ENCODE assay signal across 19 cellular contexts in the genomic region with DNA sequence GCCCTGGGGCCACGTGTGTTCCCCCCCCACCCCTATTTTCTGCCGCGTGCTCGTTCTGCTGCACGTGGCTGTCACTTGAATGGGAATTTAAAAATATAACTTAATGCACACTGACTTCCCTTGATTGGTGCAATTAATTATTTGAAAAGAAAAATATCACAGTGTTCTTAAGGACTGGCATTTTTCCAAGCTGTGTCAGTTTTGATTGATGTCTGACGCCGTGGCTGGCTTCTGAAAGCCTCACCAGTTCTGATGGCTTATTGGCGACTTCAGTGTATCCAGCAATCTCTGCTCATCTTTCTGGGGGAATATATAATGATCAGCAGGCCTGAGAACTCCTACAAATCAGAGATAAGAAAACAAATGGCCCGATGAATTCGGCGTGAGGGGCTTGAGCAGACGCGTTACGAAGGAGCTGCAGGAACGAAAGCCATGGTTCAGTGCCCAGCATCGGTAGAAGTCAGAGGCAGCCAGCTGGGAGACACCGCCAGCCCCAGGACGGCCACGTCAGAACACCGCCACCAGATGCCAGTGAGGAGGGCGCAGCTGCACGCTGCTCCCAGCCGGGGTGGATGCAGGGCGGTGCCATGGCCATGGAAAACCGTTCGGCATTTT.
DNase-seq lines count a peak whose midpoint lies in the region; ATAC-seq and TF ChIP-seq lines count a peak whose summit lies in the region.
"Had no signal": no experiment of that assay in that cellular context is flagged by ENCODE, and none has a peak within 500 bp of the region (broad histone marks: within the 10 kb centered on the region; RNA-seq: fewer than 3 reads in every experiment).

No MANE protein-coding gene starts in this region.

- no peak overlapping the region for H3K4me3 Mint-ChIP-seq in progenitor cell of endocrine pancreas (ENCODE audit: low read depth)
- H3K4me3 Mint-ChIP-seq in activated T-cell treated with anti-CD3 and anti-CD28 coated beads, Interleukin-2, amount 50 U/mL, for 24 hours, result no peak overlapping the region
- H3K4me3 Mint-ChIP-seq: activated naive CD8-positive, alpha-beta T cell treated with anti-CD3 and anti-CD28 coated beads, Interleukin-2, amount 50 U/mL, for 24 hours; activated T-helper 17 cell treated with anti-CD3 and anti-CD28 coated beads, Interleukin-2, amount 50 U/mL, for 72 hours; B cell; dendritic cell treated with granulocyte-macrophage colony-stimulating factor and Interleukin-4, amounts not matched to agents 40 ng/mL and 50 ng/mL, for 4 days had no signal

- intact Hi-C loops in dorsolateral prefrontal cortex (cut with DNase I), result no loop called here

- H3K27me3 ChIP-seq in dorsolateral prefrontal cortex, result no peaks in the 10 kb centered on the region
- H3K27me3 ChIP-seq: ovary, vagina had no signal

- peak overlapping the region in 42 of 59 donors; percentile 1 to 85 (median 66) for H3K27ac ChIP-seq in dorsolateral prefrontal cortex
- H3K27ac ChIP-seq: epithelial cell of prostate, KMS-11, ovary, vagina had no signal

- H3K27ac Mint-ChIP-seq in progenitor cell of endocrine pancreas, result peak overlapping the region; percentile 91
- H3K27ac Mint-ChIP-seq in activated T-cell treated with anti-CD3 and anti-CD28 coated beads, Interleukin-2, amount 50 U/mL, for 24 hours, result no peak overlapping the region
- H3K27ac Mint-ChIP-seq: activated naive CD8-positive, alpha-beta T cell treated with anti-CD3 and anti-CD28 coated beads, Interleukin-2, amount 50 U/mL, for 24 hours; activated T-helper 17 cell treated with anti-CD3 and anti-CD28 coated beads, Interleukin-2, amount 50 U/mL, for 72 hours; B cell; dendritic cell treated with granulocyte-macrophage colony-stimulating factor and Interleukin-4, amounts not matched to agents 40 ng/mL and 50 ng/mL, for 4 days had no signal

- H3K36me3 Mint-ChIP-seq in progenitor cell of endocrine pancreas (ENCODE audit: insufficient read depth), result peaks cover 12% of the 10 kb centered on the region
- H3K36me3 Mint-ChIP-seq in activated T-cell treated with anti-CD3 and anti-CD28 coated beads, Interleukin-2, amount 50 U/mL, for 24 hours (ENCODE audit: low read depth), result peaks cover 52% of the 10 kb centered on the region

- peak overlapping the region in 5 of 59 donors; percentile 3 to 16 (median 5) for H3K4me3 ChIP-seq in dorsolateral prefrontal cortex
- H3K4me3 ChIP-seq: ovary, vagina had no signal

- TF ChIP-seq CTCF in dorsolateral prefrontal cortex (IDR thresholded peaks at IDR 0.05 in 54 of 56, conservative IDR thresholded peaks at IDR 0.05 in 2 of 56; ENCODE audit: low read depth in 1 of 56, partially characterized antibody in 56 of 56) (peak in 3 of 56 donors; percentile 9 to 26 (median 18)), progenitor cell of endocrine pancreas (IDR thresholded peaks at IDR 0.05; ENCODE audit: unreplicated experiment) (no peak)

- no peak for ATAC-seq in HG02588 (IDR thresholded peaks at IDR 0.05; ENCODE audit: unreplicated experiment)
- ATAC-seq: activated naive CD8-positive, alpha-beta T cell treated with anti-CD3 and anti-CD28 coated beads, Interleukin-2, amount 50 U/mL, for 24 hours; activated T-helper 17 cell treated with anti-CD3 and anti-CD28 coated beads, Interleukin-2, amount 50 U/mL, for 72 hours had no signal

- H3K4me1 Mint-ChIP-seq in progenitor cell of endocrine pancreas (ENCODE audit: low read depth), result peaks cover 13% of the 10 kb centered on the region
- H3K4me1 Mint-ChIP-seq in activated T-cell treated with anti-CD3 and anti-CD28 coated beads, Interleukin-2, amount 50 U/mL, for 24 hours (ENCODE audit: low read depth), result peaks cover 3% of the 10 kb centered on the region
- H3K4me1 Mint-ChIP-seq: activated T-helper 17 cell treated with anti-CD3 and anti-CD28 coated beads, Interleukin-2, amount 50 U/mL, for 72 hours had no signal

- peak in 2 of 3 experiments; percentile 93 to 97 for DNase-seq in NCI-H1417 (lab: John Stamatoyannopoulos, UW)
- peak; percentile 61 to 75 for DNase-seq in NCI-H446 (lab: John Stamatoyannopoulos, UW)
- DNase-seq in dorsolateral prefrontal cortex, result peak in 3 of 10 donors; percentile 42 to 69 (median 60)
- DNase-seq in progenitor cell of endocrine pancreas (ENCODE audit: low spot score, unreplicated experiment), result no peak
- no peak for DNase-seq in activated T-cell treated with anti-CD3 and anti-CD28 coated beads, Interleukin-2, amount 50 U/mL, for 24 hours
- DNase-seq in mesenteric fat pad (ENCODE audit: low spot score), result no peak
- DNase-seq: activated naive CD8-positive, alpha-beta T cell treated with anti-CD3 and anti-CD28 coated beads, Interleukin-2, amount 50 U/mL, for 24 hours; GDM1; NCI-H1048; ovary; small intestine; stimulated activated CD4-positive, alpha-beta T cell treated with anti-CD3 and anti-CD28 coated beads, Interleukin-4, amount 100 ng/mL, for 1 hour had no signal

- H3K9me3 Mint-ChIP-seq in progenitor cell of endocrine pancreas (ENCODE audit: low read depth), result no peaks in the 10 kb centered on the region
- no peaks in the 10 kb centered on the region for H3K9me3 Mint-ChIP-seq in activated T-cell treated with anti-CD3 and anti-CD28 coated beads, Interleukin-2, amount 50 U/mL, for 24 hours
- H3K9me3 Mint-ChIP-seq: activated naive CD8-positive, alpha-beta T cell treated with anti-CD3 and anti-CD28 coated beads, Interleukin-2, amount 50 U/mL, for 24 hours; activated T-helper 17 cell treated with anti-CD3 and anti-CD28 coated beads, Interleukin-2, amount 50 U/mL, for 72 hours; dendritic cell treated with granulocyte-macrophage colony-stimulating factor and Interleukin-4, amounts not matched to agents 40 ng/mL and 50 ng/mL, for 4 days had no signal

- no peaks in the 10 kb centered on the region for H3K27me3 Mint-ChIP-seq in progenitor cell of endocrine pancreas
- no peaks in the 10 kb centered on the region for H3K27me3 Mint-ChIP-seq in activated T-cell treated with anti-CD3 and anti-CD28 coated beads, Interleukin-2, amount 50 U/mL, for 24 hours
- H3K27me3 Mint-ChIP-seq: activated naive CD8-positive, alpha-beta T cell treated with anti-CD3 and anti-CD28 coated beads, Interleukin-2, amount 50 U/mL, for 24 hours; activated T-helper 17 cell treated with anti-CD3 and anti-CD28 coated beads, Interleukin-2, amount 50 U/mL, for 72 hours; B cell; dendritic cell treated with granulocyte-macrophage colony-stimulating factor and Interleukin-4, amounts not matched to agents 40 ng/mL and 50 ng/mL, for 4 days had no signal

Comparison
In these comparisons a context has a peak if more than half of its experiments do, and no peak if none do; other contexts are left out.
1. DNase-seq: peak in NCI-H1417 (2 of 3) and NCI-H446 (2 of 2); none in progenitor cell of endocrine pancreas (single experiment), activated T-cell treated with anti-CD3 and anti-CD28 coated beads, Interleukin-2, amount 50 U/mL, for 24 hours (single experiment) and mesenteric fat pad (single experiment).